Comparison of ENCODE assay signal across 5 cellular contexts in the genomic region with DNA sequence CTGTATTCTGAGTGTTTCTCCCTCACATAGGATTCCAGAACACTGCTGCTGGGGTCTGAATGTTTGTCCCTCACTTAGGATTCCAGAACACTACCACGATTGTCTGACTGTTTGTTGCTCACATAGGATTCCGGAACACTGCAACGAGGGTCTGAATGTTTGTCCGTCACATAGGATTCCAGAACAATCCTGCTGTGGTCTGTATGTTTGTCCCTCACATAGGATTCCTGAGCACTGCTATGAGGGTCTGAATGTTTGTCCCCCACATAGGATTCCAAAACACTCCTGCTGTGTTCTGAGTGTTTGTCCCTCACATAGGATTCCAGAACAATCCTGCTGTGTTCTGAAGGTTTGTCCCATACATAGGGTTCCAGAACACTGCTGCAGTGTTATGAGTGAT.
DNase-seq lines count a peak whose midpoint lies in the region; TF ChIP-seq lines count a peak whose summit lies in the region.
"Not testable (repeated sequence)": the region's sequence is repeated elsewhere in the genome, so short reads cannot be mapped to it uniquely, and the experiment has no call there.

No MANE protein-coding gene starts in this region.

- not testable (repeated sequence) for TF ChIP-seq EP300 in esophagus muscularis mucosa (IDR thresholded peaks at IDR 0.05)

- not testable (repeated sequence) for H3K27ac Mint-ChIP-seq in osteocyte (ENCODE audit: unreplicated experiment)

- WGBS in esophagus muscularis mucosa, result 75% methylated on average over 4 of the region's 4 CpGs
- WGBS in liver, result 71% methylated on average over 4 of the region's 4 CpGs

- peaks cover 29 to 95% (median 95%) of the 10 kb centered on the region in 4 donors for H3K9me3 ChIP-seq in esophagus muscularis mucosa
- H3K9me3 ChIP-seq in liver (ENCODE audit: control insufficient read depth in 4 of 4, low read length in 3 of 4), result peaks cover 55 to 92% (median 69%) of the 10 kb centered on the region in 4 donors
- H3K9me3 ChIP-seq in vagina, result peaks cover 82% of the 10 kb centered on the region

- H3K4me1 ChIP-seq in esophagus muscularis mucosa; liver (ENCODE audit: control insufficient read depth in 4 of 4, insufficient read depth in 4 of 4, low read length in 3 of 4); vagina: not testable (repeated sequence)

- H3K4me1 Mint-ChIP-seq in osteocyte (ENCODE audit: unreplicated experiment), result not testable (repeated sequence)

- not testable (repeated sequence) for H3K36me3 Mint-ChIP-seq in osteocyte (ENCODE audit: unreplicated experiment)

- H3K9me3 Mint-ChIP-seq in osteocyte (ENCODE audit: unreplicated experiment), result peaks cover 68% of the 10 kb centered on the region

- TF ChIP-seq POLR2A in esophagus muscularis mucosa (IDR thresholded peaks at IDR 0.05; ENCODE audit: low read depth); vagina (IDR thresholded peaks at IDR 0.05): not testable (repeated sequence)

- H3K9ac ChIP-seq in liver (ENCODE audit: low read depth in 1 of 2, low read length in 2 of 2), result not testable (repeated sequence)

- peak; percentile 51 for DNase-seq in activated CD8-positive, alpha-beta memory T cell treated with anti-CD3 and anti-CD28 coated beads for 24 hours
- peak; percentile 87 for DNase-seq in esophagus muscularis mucosa (ENCODE audit: extremely low spot score)
- DNase-seq in osteocyte (ENCODE audit: extremely low spot score, unreplicated experiment), result peak; percentile 60
- DNase-seq in vagina (ENCODE audit: extremely low spot score in 2 of 2), result peak; percentile 80 to 84

- not testable (repeated sequence) for TF ChIP-seq CTCF in esophagus muscularis mucosa (IDR thresholded peaks at IDR 0.05); liver (IDR thresholded peaks at IDR 0.05; ENCODE audit: low read depth, low read length, missing input control); osteocyte (IDR thresholded peaks at IDR 0.05); vagina (IDR thresholded peaks at IDR 0.05)

- not testable (repeated sequence) for H3K27me3 ChIP-seq in esophagus muscularis mucosa; liver (ENCODE audit: control insufficient read depth in 4 of 4, insufficient read depth in 4 of 4, low read length in 3 of 4); vagina

- not testable (repeated sequence) for H3K36me3 ChIP-seq in esophagus muscularis mucosa; liver (ENCODE audit: control insufficient read depth in 4 of 4, insufficient read depth in 3 of 4, low read depth in 1 of 4, low read length in 3 of 4); vagina

- intact Hi-C loops in esophagus muscularis mucosa (cut with DNase I); vagina (cut with DNase I): not testable (repeated sequence)

- H3K4me3 Mint-ChIP-seq in osteocyte (ENCODE audit: unreplicated experiment), result not testable (repeated sequence)

- not testable (repeated sequence) for H3K27ac ChIP-seq in esophagus muscularis mucosa (replicated peaks in 1 of 4); liver (ENCODE audit: low read depth in 1 of 2, low read length in 2 of 2); vagina

- not testable (repeated sequence) for H3K27me3 Mint-ChIP-seq in osteocyte (ENCODE audit: unreplicated experiment)

- not testable (repeated sequence) for H3K4me3 ChIP-seq in esophagus muscularis mucosa, vagina
- H3K4me3 ChIP-seq in liver (ENCODE audit: low read depth in 1 of 3, low read length in 3 of 3), result peak overlapping the region in 2 of 3 donors; percentile 5 to 46

- TF ChIP-seq RAD21 in liver (IDR thresholded peaks at IDR 0.05), result not testable (repeated sequence)
